ENCODE assay signal across 10 cellular contexts in the genomic region with DNA sequence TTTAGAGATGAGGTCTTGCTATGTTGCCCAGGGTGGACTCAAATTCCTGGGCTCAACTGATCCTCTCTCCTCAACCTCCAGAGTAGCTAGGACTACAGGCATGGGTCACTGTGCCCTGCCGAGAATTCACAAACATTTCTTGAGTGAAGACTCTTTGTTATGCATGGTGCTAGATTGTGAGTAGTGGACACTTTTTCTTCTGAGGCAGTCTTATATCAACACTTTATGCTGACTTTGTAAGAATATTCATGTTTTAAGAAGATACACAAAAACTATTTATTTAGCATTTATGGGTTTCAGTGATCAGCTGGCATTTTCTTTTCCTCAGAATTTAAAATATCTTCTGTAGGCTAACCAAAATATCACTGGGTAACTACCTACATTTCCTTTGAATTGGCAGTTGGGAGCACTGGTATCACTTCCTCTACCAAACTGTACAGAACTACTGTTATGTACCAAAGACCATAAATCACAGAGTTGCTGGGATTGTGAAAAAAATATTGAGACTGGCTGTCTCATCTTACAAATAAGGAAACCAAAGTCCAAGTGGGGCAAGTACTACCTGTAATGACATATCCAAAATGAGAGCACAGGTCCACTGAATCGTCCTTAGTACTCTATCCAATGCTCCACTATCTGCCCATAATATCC. TPM values are rescaled to one million over a fixed set of nuclear protein-coding genes. Genes with fewer than 3 reads are reported as not detected.
A peak's percentile ranks its signal among the peaks of the same experiment; 100 is the strongest.
DNase-seq lines count a peak whose midpoint lies in the region; ATAC-seq, FAIRE-seq and TF ChIP-seq lines count a peak whose summit lies in the region.
"Had no signal": no experiment of that assay in that cellular context is flagged by ENCODE, and none has a peak within 500 bp of the region (broad histone marks: within the 10 kb centered on the region; RNA-seq: fewer than 3 reads in every experiment).

No MANE protein-coding gene starts in this region.

- peak; percentile 82 for FAIRE-seq in GM18507 (lab: Jason Lieb, UNC)

- H3K9me3 Mint-ChIP-seq in dendritic cell treated with granulocyte-macrophage colony-stimulating factor and Interleukin-4, amounts not matched to agents 40 ng/mL and 50 ng/mL, for 4 days = no peaks in the 10 kb centered on the region
- H3K9me3 Mint-ChIP-seq in osteocyte (ENCODE audit: unreplicated experiment) = no peaks in the 10 kb centered on the region
- H3K9me3 Mint-ChIP-seq: WTC11 had no signal

- in situ Hi-C loops in G401 (cut with HindIII; ENCODE audit: low sequenced_read_pairs) = no loop called here

- H3K4me3 Mint-ChIP-seq in dendritic cell treated with granulocyte-macrophage colony-stimulating factor and Interleukin-4, amounts not matched to agents 40 ng/mL and 50 ng/mL, for 4 days = no peak overlapping the region
- no peak overlapping the region for H3K4me3 Mint-ChIP-seq in osteocyte (ENCODE audit: unreplicated experiment)
- H3K4me3 Mint-ChIP-seq: WTC11 had no signal

- H3K36me3 Mint-ChIP-seq in dendritic cell treated with granulocyte-macrophage colony-stimulating factor and Interleukin-4, amounts not matched to agents 40 ng/mL and 50 ng/mL, for 4 days (ENCODE audit: low read depth) = peaks cover 53% of the 10 kb centered on the region
- H3K36me3 Mint-ChIP-seq in osteocyte (ENCODE audit: unreplicated experiment) = no peaks in the 10 kb centered on the region
- H3K36me3 Mint-ChIP-seq: WTC11 had no signal

- DNase-seq in GM18507 (ENCODE audit: extremely low spot score, insufficient read length, low read depth) = no peak
- DNase-seq in cerebellar cortex (ENCODE audit: low spot score) = no peak
- DNase-seq in G401 (ENCODE audit: low spot score) = no peak
- DNase-seq in GM19238 (ENCODE audit: insufficient read length, low spot score) = no peak
- no peak for DNase-seq in osteocyte (ENCODE audit: extremely low spot score, unreplicated experiment)

- no peak for TF ChIP-seq CTCF in osteocyte (IDR thresholded peaks at IDR 0.05)

- H3K27ac Mint-ChIP-seq in dendritic cell treated with granulocyte-macrophage colony-stimulating factor and Interleukin-4, amounts not matched to agents 40 ng/mL and 50 ng/mL, for 4 days = peak overlapping the region; percentile 86
- H3K27ac Mint-ChIP-seq in osteocyte (ENCODE audit: unreplicated experiment) = no peak overlapping the region
- H3K27ac Mint-ChIP-seq: WTC11 had no signal

- peaks cover 76% of the 10 kb centered on the region for H3K4me1 Mint-ChIP-seq in dendritic cell treated with granulocyte-macrophage colony-stimulating factor and Interleukin-4, amounts not matched to agents 40 ng/mL and 50 ng/mL, for 4 days (ENCODE audit: low read depth)
- H3K4me1 Mint-ChIP-seq in osteocyte (ENCODE audit: unreplicated experiment) = peaks cover 44% of the 10 kb centered on the region

- ATAC-seq in GM21619 (IDR thresholded peaks at IDR 0.05; ENCODE audit: unreplicated experiment) = peak; percentile 47
- ATAC-seq in HG03457 (IDR thresholded peaks at IDR 0.05; ENCODE audit: unreplicated experiment) = peak; percentile 65
- ATAC-seq: gastroesophageal sphincter had no signal

- H3K27me3 Mint-ChIP-seq in dendritic cell treated with granulocyte-macrophage colony-stimulating factor and Interleukin-4, amounts not matched to agents 40 ng/mL and 50 ng/mL, for 4 days = no peaks in the 10 kb centered on the region
- H3K27me3 Mint-ChIP-seq in osteocyte (ENCODE audit: unreplicated experiment) = no peaks in the 10 kb centered on the region

- intact Hi-C loops in dendritic cell treated with granulocyte-macrophage colony-stimulating factor and Interleukin-4, amounts not matched to agents 40 ng/mL and 50 ng/mL, for 4 days (cut with micrococcal nuclease) = loop anchor here (5.0 kb wide), 3 partner anchors 34 to 116 kb away; partner anchors contain the start of gene DOCK10

RNA-seq across cellular contexts. Expression of gene DOCK10, which starts 34.0 kb away (rescaled TPM):
- total RNA-seq in G401 (2014; rRNA removed; shearing (Covaris generic)) = not detected in 2 replicates
- total RNA-seq in osteocyte = 13.1 and 15.2 TPM in 2 replicates

Comparison
In these comparisons a context has a peak if more than half of its experiments do, and no peak if none do; other contexts are left out.
1. RNA of gene DOCK10, which starts 34.0 kb away (total RNA-seq): 13.1 to 15.2 TPM in osteocyte; not detected in G401; every median in the first group is over 10 times any median in the second.